In the genomic region with DNA sequence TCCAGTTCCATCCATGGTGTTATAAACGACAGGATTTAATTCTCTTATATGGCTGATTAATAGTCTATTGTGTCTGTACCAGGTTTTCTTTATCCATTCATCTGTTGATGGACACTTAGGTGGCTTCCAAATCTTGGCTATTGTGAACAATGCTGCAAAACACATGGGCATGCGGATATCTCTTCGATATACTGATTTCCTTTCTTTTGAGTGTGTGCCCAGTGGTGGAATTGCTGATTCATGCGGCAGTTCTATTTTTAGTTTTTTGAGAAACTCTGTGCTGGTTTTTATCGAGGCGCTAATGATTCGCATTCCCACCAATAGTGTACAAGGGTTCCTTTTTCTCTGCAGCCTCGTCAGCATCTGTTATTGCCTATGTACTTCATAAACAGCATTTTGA, we compare ENCODE assay signal across 21 cellular contexts.
DNase-seq lines count a peak whose midpoint lies in the region; ATAC-seq and TF ChIP-seq lines count a peak whose summit lies in the region.
"Had no signal": no experiment of that assay in that cellular context is flagged by ENCODE, and none has a peak within 500 bp of the region (broad histone marks: within the 10 kb centered on the region; RNA-seq: fewer than 3 reads in every experiment).

No MANE protein-coding gene starts in this region.

- TF ChIP-seq CTCF in omental fat pad (IDR thresholded peaks at IDR 0.05), result no peak
- TF ChIP-seq CTCF in foreskin keratinocyte (conservative IDR thresholded peaks at IDR 0.05), result no peak

- peak; percentile 51 for ATAC-seq in omental fat pad (ENCODE audit: low FRiP score)
- no peak for ATAC-seq in foreskin keratinocyte
- ATAC-seq: GM23338 had no signal

- no peaks in the 10 kb centered on the region for H3K27me3 ChIP-seq in foreskin keratinocyte
- H3K27me3 ChIP-seq: SJCRH30 had no signal

- H3K27ac ChIP-seq in foreskin keratinocyte, result no peak overlapping the region
- H3K27ac ChIP-seq: KMS-11, PC-9, SJCRH30 had no signal

- no peaks in the 10 kb centered on the region for H3K4me1 ChIP-seq in foreskin keratinocyte
- H3K4me1 ChIP-seq: SJCRH30 had no signal

- DNase-seq in A172 (ENCODE audit: low spot score), result peak; percentile 35
- DNase-seq in HT1080 (ENCODE audit: low read depth), result peak; percentile 80
- peak; percentile 33 for DNase-seq in astrocyte of the hippocampus (ENCODE audit: low read depth, low spot score)
- no peak for DNase-seq in omental fat pad (ENCODE audit: low spot score)
- no peak for DNase-seq in foreskin keratinocyte
- DNase-seq in CD1c-positive myeloid dendritic cell (ENCODE audit: extremely low spot score), result no peak
- no peak for DNase-seq in cerebellar cortex (ENCODE audit: low spot score)
- no peak for DNase-seq in medulla oblongata (ENCODE audit: extremely low spot score)
- DNase-seq: CD4-positive, alpha-beta T cell; COR-L47; DMS79; HCEC 1CT; NCI-H1105; NCI-H146; NCI-H2029 treated with DMSO at 0.1 percent for 48 hours; NCI-H524 treated with DMSO at 0.1 percent for 48 hours; NCI-H82; SJCRH30 had no signal

Comparison
In these comparisons a context has a peak if more than half of its experiments do, and no peak if none do; other contexts are left out.
1. DNase-seq: peak in A172 (single experiment), HT1080 (single experiment) and astrocyte of the hippocampus (single experiment); none in omental fat pad (single experiment), foreskin keratinocyte (0 of 2), CD1c-positive myeloid dendritic cell (single experiment), cerebellar cortex (single experiment) and medulla oblongata (single experiment).